ENCODE assay signal across 30 cellular contexts in the genomic region with DNA sequence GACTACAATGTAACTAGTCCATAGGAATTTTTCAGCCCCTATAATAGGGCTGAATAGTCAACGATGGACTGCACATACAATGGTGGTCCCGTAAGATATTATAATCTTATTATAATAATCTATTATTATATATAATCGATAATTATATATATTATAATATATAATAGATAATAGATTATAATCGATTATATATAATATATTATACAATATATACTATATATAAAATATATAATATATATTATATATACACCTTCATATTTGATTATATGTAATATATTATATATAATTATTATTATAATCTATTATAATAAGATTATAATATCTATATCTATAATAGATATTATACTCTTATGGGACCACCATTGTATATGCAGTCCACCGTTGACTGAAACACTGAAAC.
"Had no signal": no experiment of that assay in that cellular context is flagged by ENCODE, and none has a peak within 500 bp of the region (broad histone marks: within the 10 kb centered on the region; RNA-seq: fewer than 3 reads in every experiment).

No MANE protein-coding gene starts in this region.

- H3K9me3 Mint-ChIP-seq: activated B cell treated with CpG ODN at 0.5 μM for 24 hours; activated CD8-positive, alpha-beta T cell treated with anti-CD3 and anti-CD28 coated beads for 36 hours; activated T-cell treated with anti-CD3 and anti-CD28 coated beads, Interleukin-2, amount 50 U/mL, for 4 hours; activated T-helper 17 cell treated with anti-CD3 and anti-CD28 coated beads, Interleukin-2, amount 50 U/mL, for 72 hours; central memory CD8-positive, alpha-beta T cell; effector memory CD8-positive, alpha-beta T cell had no signal

- H3K27ac Mint-ChIP-seq: activated B cell treated with CpG ODN at 0.5 μM for 24 hours; activated CD8-positive, alpha-beta T cell treated with anti-CD3 and anti-CD28 coated beads for 36 hours; activated naive CD8-positive, alpha-beta T cell; activated T-helper 17 cell treated with anti-CD3 and anti-CD28 coated beads, Interleukin-2, amount 50 U/mL, for 72 hours; effector memory CD8-positive, alpha-beta T cell had no signal

- ATAC-seq: activated CD4-positive, CD25-positive, alpha-beta regulatory T cell treated with anti-CD3 and anti-CD28 coated beads, Interleukin-2, amount 50 U/mL, for 24 hours; activated CD8-positive, alpha-beta T cell treated with anti-CD3 and anti-CD28 coated beads for 36 hours; activated T-cell treated with anti-CD3 and anti-CD28 coated beads, Interleukin-2, amount 50 U/mL, for 4 hours; activated T-helper 17 cell treated with anti-CD3 and anti-CD28 coated beads, Interleukin-2, amount 50 U/mL, for 72 hours; foreskin keratinocyte; gastroesophageal sphincter had no signal

- H3K4me3 Mint-ChIP-seq: activated B cell treated with CpG ODN at 0.5 μM for 24 hours; activated CD8-positive, alpha-beta T cell treated with anti-CD3 and anti-CD28 coated beads for 36 hours; activated naive CD8-positive, alpha-beta T cell; activated T-cell treated with anti-CD3 and anti-CD28 coated beads, Interleukin-2, amount 50 U/mL, for 4 hours; activated T-helper 17 cell treated with anti-CD3 and anti-CD28 coated beads, Interleukin-2, amount 50 U/mL, for 72 hours; central memory CD8-positive, alpha-beta T cell; effector memory CD8-positive, alpha-beta T cell had no signal

- DNase-seq: activated B cell treated with CpG ODN at 0.5 μM for 24 hours; activated CD4-positive, alpha-beta T cell treated with anti-CD3 and anti-CD28 coated beads for 48 hours; activated CD4-positive, alpha-beta T cell treated with anti-CD3 and anti-CD28 coated beads, Interleukin-2, amount 50 U/mL, for 1 hour; activated CD4-positive, alpha-beta T cell treated with anti-CD3 and anti-CD28 coated beads, Interleukin-2, amount 50 U/mL, for 48 hours; activated CD8-positive, alpha-beta memory T cell treated with anti-CD3 and anti-CD28 coated beads for 24 hours; activated CD8-positive, alpha-beta T cell treated with anti-CD3 and anti-CD28 coated beads for 36 hours; activated effector memory CD4-positive, alpha-beta T cell treated with Interleukin-2 at 50 U/mL for 16 hours; activated gamma-delta T cell treated with Interleukin-2 at 50 U/mL for 16 hours; activated naive CD4-positive, alpha-beta T cell treated with anti-CD3 and anti-CD28 coated beads, Interleukin-2, amount 50 U/mL, for 16 hours; activated naive CD4-positive, alpha-beta T cell treated with Interleukin-2 at 50 U/mL for 16 hours; activated T-cell treated with anti-CD3 and anti-CD28 coated beads, Interleukin-2, amount 50 U/mL, for 4 hours; amniotic stem cell; anterior cingulate cortex; brain microvascular endothelial cell; cortex of kidney; dermis blood vessel endothelial cell; effector CD4-positive, alpha-beta T cell; effector memory CD8-positive, alpha-beta T cell; erythroblast; foreskin keratinocyte; head of caudate nucleus; T-helper 1 cell; T-helper 2 cell had no signal

- FAIRE-seq: astrocyte, bronchial epithelial cell had no signal

- H3K27me3 Mint-ChIP-seq: activated B cell treated with CpG ODN at 0.5 μM for 24 hours; activated CD8-positive, alpha-beta T cell treated with anti-CD3 and anti-CD28 coated beads for 36 hours; activated naive CD8-positive, alpha-beta T cell; activated T-helper 17 cell treated with anti-CD3 and anti-CD28 coated beads, Interleukin-2, amount 50 U/mL, for 72 hours; central memory CD8-positive, alpha-beta T cell; effector memory CD8-positive, alpha-beta T cell had no signal
